19 cellular contexts compared by ENCODE assay signal in genomic region chr15:89095073-89095472, GRCh38. TPM values are rescaled to one million over a fixed set of nuclear protein-coding genes. Genes with fewer than 3 reads are reported as not detected.
DNase-seq lines count a peak whose midpoint lies in the region; ATAC-seq and TF ChIP-seq lines count a peak whose summit lies in the region.
"Had no signal": no experiment of that assay in that cellular context is flagged by ENCODE, and none has a peak within 500 bp of the region (broad histone marks: within the 10 kb centered on the region; RNA-seq: fewer than 3 reads in every experiment).

No MANE protein-coding gene starts in this region.

- no peak overlapping the region for H3K18ac ChIP-seq in IMR-90 (ENCODE audit: low read depth, low read length)

- no peak overlapping the region for H3K56ac ChIP-seq in IMR-90 (ENCODE audit: extremely low read depth, insufficient read depth, low read length)

- no peak overlapping the region for H2BK15ac ChIP-seq in IMR-90 (ENCODE audit: low read depth, low read length)

- TF ChIP-seq CTCF in CD14-positive monocyte (IDR thresholded peaks at IDR 0.05) (no peak), IMR-90 (conservative IDR thresholded peaks at IDR 0.05; ENCODE audit: low read depth, low read length) (no peak), gastrocnemius medialis (IDR thresholded peaks at IDR 0.05 in 4 of 5, conservative IDR thresholded peaks at IDR 0.05 in 1 of 5) (no peak), Caco-2 (IDR thresholded peaks at IDR 0.05; ENCODE audit: insufficient read depth in 1 of 2, low read depth in 1 of 2, low read length in 1 of 2, severe bottlenecking in 1 of 2, unreplicated experiment in 1 of 2) (no peak), tibial nerve (IDR thresholded peaks at IDR 0.05) (no peak)

- peaks cover 18% of the 10 kb centered on the region for H3K9me1 ChIP-seq in IMR-90 (ENCODE audit: insufficient read depth, low read length)

- H3K4me1 ChIP-seq in IMR-90 (ENCODE audit: control insufficient read depth, insufficient read depth, low read length): peaks cover 20% of the 10 kb centered on the region
- H3K4me1 ChIP-seq in gastrocnemius medialis: peaks cover 48 to 74% of the 10 kb centered on the region in 2 donors
- H3K4me1 ChIP-seq in Caco-2: peaks cover 4% of the 10 kb centered on the region; the same call in 1 of the 2 replicates
- peaks cover 0 to 81% (median 32%) of the 10 kb centered on the region in 4 donors for H3K4me1 ChIP-seq in tibial nerve

- WGBS in IMR-90 (ENCODE audit: extremely low coverage in 2 of 2, insufficient read length in 1 of 2), 2 experiments: 96% methylated on average over 3 of the region's 5 CpGs; no CpG with 5 or more reads in 1 of the 2 experiments
- WGBS in tibial nerve, 2 donors: 79 to 90% methylated on average over 5 of the region's 5 CpGs

- H3K36me3 Mint-ChIP-seq in CD14-positive monocyte: peaks cover 41 to 46% of the 10 kb centered on the region in 2 donors
- peaks cover 8% of the 10 kb centered on the region for H3K36me3 Mint-ChIP-seq in Caco-2 (ENCODE audit: insufficient read depth, unreplicated experiment)

- H3K4me2 ChIP-seq in IMR-90 (ENCODE audit: low read depth, low read length): no peak overlapping the region
- H3K4me2 ChIP-seq: smooth muscle cell had no signal

- peaks cover 61% of the 10 kb centered on the region for H3K4me1 Mint-ChIP-seq in CD14-positive monocyte
- peaks cover 32% of the 10 kb centered on the region for H3K4me1 Mint-ChIP-seq in Caco-2 (ENCODE audit: low read depth, unreplicated experiment)

- H4K5ac ChIP-seq in IMR-90 (ENCODE audit: low read depth, low read length): no peak overlapping the region

- no peak overlapping the region for H3K4ac ChIP-seq in IMR-90 (ENCODE audit: low read depth, low read length)

- peak overlapping the region; percentile 98 to 100 (median 99) for H3K27ac Mint-ChIP-seq in CD14-positive monocyte
- no peak overlapping the region for H3K27ac Mint-ChIP-seq in Caco-2 (ENCODE audit: unreplicated experiment)
- H3K27ac Mint-ChIP-seq: naive thymus-derived CD4-positive, alpha-beta T cell had no signal

- H3K9me3 Mint-ChIP-seq in CD14-positive monocyte (peaks cover 0 to 3% (median 0%) of the 10 kb centered on the region in 7 donors), Caco-2 (ENCODE audit: unreplicated experiment) (no peaks in the 10 kb centered on the region)
- H3K9me3 Mint-ChIP-seq: central memory CD8-positive, alpha-beta T cell; IgD-negative memory B cell; naive thymus-derived CD4-positive, alpha-beta T cell had no signal

- in situ Hi-C loops in IMR-90 (cut with MboI; ENCODE audit: low sequenced_read_pairs): no loop called here
- in situ Hi-C loops in gastrocnemius medialis (cut with MboI; ENCODE audit: low sequenced_read_pairs in 4 of 4): loop anchor here in 1 of 4 donors (10.0 kb wide), 1 partner anchor 180 kb away; the partner anchor contains the start of gene MFGE8

- DNase-seq in CD14-positive monocyte (ENCODE audit: low spot score): no peak
- DNase-seq in IMR-90: no peak
- no peak for DNase-seq in gastrocnemius medialis
- DNase-seq in Caco-2: no peak
- no peak for DNase-seq in NCI-H774 (lab: John Stamatoyannopoulos, UW)
- DNase-seq in activated CD4-positive, alpha-beta T cell treated with anti-CD3 and anti-CD28 coated beads for 1 hour: no peak
- no peak for DNase-seq in tibial nerve (ENCODE audit: low spot score in 2 of 2)
- DNase-seq: activated CD4-positive, alpha-beta T cell treated with anti-CD3 and anti-CD28 coated beads, Interleukin-2, amount 50 U/mL, for 4 hours; activated naive CD4-positive, alpha-beta T cell; effector memory CD4-positive, alpha-beta T cell; naive thymus-derived CD4-positive, alpha-beta T cell; NCI-H1048; NCI-H2029; posterior cingulate gyrus; stimulated activated CD4-positive, alpha-beta T cell treated with anti-CD3 and anti-CD28 coated beads, Interleukin-4, amount 100 ng/mL, for 24 hours had no signal

- H3K79me1 ChIP-seq in IMR-90 (ENCODE audit: low read depth in 1 of 2, low read length in 2 of 2): peaks cover 31 to 85% of the 10 kb centered on the region in 2 experiments

- H3K36me3 ChIP-seq in IMR-90 (ENCODE audit: control insufficient read depth, insufficient read depth, low read length) (peaks cover 2% of the 10 kb centered on the region; the same call in 1 of the 2 replicates), gastrocnemius medialis (peaks cover 0 to 10% of the 10 kb centered on the region in 2 donors), Caco-2 (ENCODE audit: control insufficient read depth, insufficient read depth, low read length) (no peaks in the 10 kb centered on the region), tibial nerve (no peaks in the 10 kb centered on the region)

- H3K4me3 ChIP-seq in IMR-90 (ENCODE audit: insufficient read depth, low read depth, low read length) (no peak overlapping the region), gastrocnemius medialis (no peak overlapping the region), Caco-2 (ENCODE audit: low read depth, low read length) (no peak overlapping the region), tibial nerve (no peak overlapping the region)
- H3K4me3 ChIP-seq: smooth muscle cell had no signal

- no peak overlapping the region for H2BK5ac ChIP-seq in IMR-90 (ENCODE audit: low read depth, low read length, poor library complexity, severe bottlenecking)

- H4K91ac ChIP-seq in IMR-90 (ENCODE audit: insufficient read depth, low read depth, low read length): no peak overlapping the region

- H3K27me3 Mint-ChIP-seq in CD14-positive monocyte (ENCODE audit: low read depth in 3 of 3) (no peaks in the 10 kb centered on the region), Caco-2 (ENCODE audit: insufficient read depth, unreplicated experiment) (no peaks in the 10 kb centered on the region)
- H3K27me3 Mint-ChIP-seq: central memory CD8-positive, alpha-beta T cell; IgD-negative memory B cell; naive thymus-derived CD4-positive, alpha-beta T cell had no signal

- ATAC-seq in IMR-90 (ENCODE audit: low read depth) (no peak), gastrocnemius medialis (no peak)
- ATAC-seq: naive thymus-derived CD4-positive, alpha-beta T cell had no signal

- no peak overlapping the region for H2AFZ ChIP-seq in IMR-90 (replicated peaks; ENCODE audit: low read length, poor library complexity)

- TF ChIP-seq RAD21 in IMR-90 (IDR thresholded peaks at IDR 0.05; ENCODE audit: low read length): no peak

- no peak for TF ChIP-seq EP300 in tibial nerve (IDR thresholded peaks at IDR 0.05)

- no peak overlapping the region for H2AK5ac ChIP-seq in IMR-90 (ENCODE audit: low read depth, low read length)

- BruUV-seq in IMR-90 (replicated peaks; lab: Mats Ljungman, UMichigan): no TSS peak
- no TSS peak for BruUV-seq in Caco-2 (replicated peaks; lab: Mats Ljungman, UMichigan)

- H3K27me3 ChIP-seq in IMR-90 (ENCODE audit: control insufficient read depth, insufficient read depth, low read length) (no peaks in the 10 kb centered on the region), gastrocnemius medialis (no peaks in the 10 kb centered on the region), Caco-2 (replicated peaks; ENCODE audit: control insufficient read depth, insufficient read depth, low read length) (no peaks in the 10 kb centered on the region), tibial nerve (no peaks in the 10 kb centered on the region)

- CTCF ChIA-PET in IMR-90 (lab: Yijun Ruan, JAX): no interaction called here
- CTCF ChIA-PET in Caco-2 (lab: Charles Lee): interaction anchor here (0.6 kb wide), 1 partner anchor 35 kb away, joined by 3 read pairs; no protein-coding TSS in a partner anchor

- H3K23ac ChIP-seq in IMR-90 (ENCODE audit: low read depth, low read length): peak overlapping the region; percentile 5; the same call in 1 of the 2 replicates

- H2BK120ac ChIP-seq in IMR-90 (ENCODE audit: low read depth, low read length): peak overlapping the region; percentile 25; the same call in 1 of the 2 replicates

- H4K8ac ChIP-seq in IMR-90 (ENCODE audit: low read depth in 2 of 2, low read length in 2 of 2): no peak overlapping the region

- POLR2A ChIA-PET in IMR-90 (lab: Charles Lee; ENCODE audit: unreplicated experiment): interaction anchor here (0.7 kb wide), 1 partner anchor 108 kb away, joined by 18 read pairs; no protein-coding TSS in a partner anchor
- POLR2A ChIA-PET in Caco-2 (lab: Charles Lee): no interaction called here

- dilution Hi-C loops in IMR-90 (cut with HindIII; ENCODE audit: low sequenced_read_pairs, unreplicated experiment): no loop called here

- H3K14ac ChIP-seq in IMR-90 (replicated peaks; ENCODE audit: low read depth, low read length): no peak overlapping the region

- TF ChIP-seq POLR2A in IMR-90 (IDR thresholded peaks at IDR 0.05; ENCODE audit: low read depth, low read length): no peak
- no peak for TF ChIP-seq POLR2A in gastrocnemius medialis (IDR thresholded peaks at IDR 0.05)
- TF ChIP-seq POLR2A in tibial nerve (IDR thresholded peaks at IDR 0.05): no peak

- H3K4me3 Mint-ChIP-seq in CD14-positive monocyte (no peak overlapping the region), Caco-2 (ENCODE audit: unreplicated experiment) (no peak overlapping the region)
- H3K4me3 Mint-ChIP-seq: central memory CD8-positive, alpha-beta T cell; IgD-negative memory B cell had no signal

- no peak overlapping the region for H2BK20ac ChIP-seq in IMR-90 (ENCODE audit: low read depth, low read length)

- intact Hi-C loops in CD14-positive monocyte (cut with micrococcal nuclease): no loop called here
- intact Hi-C loops in IMR-90 (cut with micrococcal nuclease): no loop called here
- intact Hi-C loops in gastrocnemius medialis (cut with DNase I; ENCODE audit: low total_unique reads): no loop called here
- intact Hi-C loops in Caco-2 (cut with micrococcal nuclease; ENCODE audit: unreplicated experiment): no loop called here

- H3K9me3 ChIP-seq in IMR-90 (ENCODE audit: control insufficient read depth, insufficient read depth, low read length) (no peaks in the 10 kb centered on the region), gastrocnemius medialis (no peaks in the 10 kb centered on the region), Caco-2 (no peaks in the 10 kb centered on the region; the same call in 1 of the 2 replicates), tibial nerve (no peaks in the 10 kb centered on the region)

- no peaks in the 10 kb centered on the region for H4K20me1 ChIP-seq in IMR-90 (ENCODE audit: insufficient read depth, low read length)

- H2AK9ac ChIP-seq in IMR-90 (replicated peaks; ENCODE audit: low read depth, low read length, poor library complexity): no peak overlapping the region

- no peak overlapping the region for H3K27ac ChIP-seq in IMR-90 (ENCODE audit: insufficient read depth, low read length)
- H3K27ac ChIP-seq in cingulate gyrus (ENCODE audit: low read depth, low read length): peak overlapping the region; percentile 58
- peak overlapping the region; percentile 8 to 99 (median 94) for H3K27ac ChIP-seq in gastrocnemius medialis
- H3K27ac ChIP-seq in tibial nerve: peak overlapping the region in 1 of 4 donors; percentile 44

- no peak overlapping the region for H3K9ac ChIP-seq in IMR-90 (ENCODE audit: low read depth, low read length)

RNA-seq across cellular contexts. Expression of gene ABHD2, which starts 6.8 kb away (rescaled TPM):
- polyA plus RNA-seq in CD14-positive monocyte (10 to 100 TPM; 37.3 to 67.1 TPM), IMR-90 (2012; rRNA removed) (29.4 and 31.2 TPM in 2 replicates)
- total RNA-seq in IMR-90 (2012; rRNA removed) (56.9 and 62.9 TPM in 2 replicates), gastrocnemius medialis (100 to 1,000 TPM in 1 of 4 donors, 10 to 100 TPM in 3; 19.3 to 150 (median 64.5) TPM), Caco-2 (2022) (56.4 and 63.0 TPM in 2 replicates), tibial nerve (10 to 100 TPM; 29.7 to 48.1 (median 35.9) TPM)
- 5.6 and 10.7 TPM in 2 replicates for polyA plus RNA-seq in IMR-90 (2012; cell fraction: cytosol; rRNA removed)
- polyA plus RNA-seq in IMR-90 (2012; cell fraction: nucleus; rRNA removed; ENCODE audit: low replicate concordance): 13.8 and 16.1 TPM in 2 replicates
